ENCODE assay signal across 8 cellular contexts in genomic region chr17:64130559-64131001, GRCh38. TPM values are rescaled to one million over a fixed set of nuclear protein-coding genes. Genes with fewer than 3 reads are reported as not detected.
A peak's percentile ranks its signal among the peaks of the same experiment; 100 is the strongest.
DNase-seq lines count a peak whose midpoint lies in the region; ATAC-seq and TF ChIP-seq lines count a peak whose summit lies in the region.

No MANE protein-coding gene starts in this region.

- H3K27ac Mint-ChIP-seq in activated CD4-positive, alpha-beta memory T cell treated with anti-CD3 and anti-CD28 coated beads, Interleukin-2, amount 10 ng/mL, durations not matched to agents 7 days and 5 days, result peak overlapping the region; percentile 91

- CTCF ChIA-PET in activated CD4-positive, alpha-beta memory T cell treated with anti-CD3 and anti-CD28 coated beads, Interleukin-2, amount 10 ng/mL, durations not matched to agents 7 days and 5 days (lab: Charles Lee), result interaction anchor here (0.9 to 18.3 kb wide), 16 partner anchors 10 to 242 kb away, joined by 3 to 510 read pairs (median 9); partner anchors contain the start of genes CSHL1, GH1 and ICAM2

- H3K4me1 Mint-ChIP-seq in activated CD4-positive, alpha-beta memory T cell treated with anti-CD3 and anti-CD28 coated beads, Interleukin-2, amount 10 ng/mL, durations not matched to agents 7 days and 5 days, result peaks cover 47% of the 10 kb centered on the region

- peaks cover 28% of the 10 kb centered on the region for H3K36me3 Mint-ChIP-seq in activated CD4-positive, alpha-beta memory T cell treated with anti-CD3 and anti-CD28 coated beads, Interleukin-2, amount 10 ng/mL, durations not matched to agents 7 days and 5 days (ENCODE audit: low read depth)

- no peak for TF ChIP-seq CTCF in fibroblast of pulmonary artery (IDR thresholded peaks at IDR 0.05; ENCODE audit: low read length, missing control alignments)

- peak overlapping the region; percentile 49 for H3K4me3 ChIP-seq in fibroblast of pulmonary artery (replicated peaks; ENCODE audit: low read depth, low read length)

- H3K4me3 Mint-ChIP-seq in activated CD4-positive, alpha-beta memory T cell treated with anti-CD3 and anti-CD28 coated beads, Interleukin-2, amount 10 ng/mL, durations not matched to agents 7 days and 5 days, result peak overlapping the region; percentile 80

- ATAC-seq in HG03196 (IDR thresholded peaks at IDR 0.05; ENCODE audit: unreplicated experiment), result peak; percentile 6

- POLR2A ChIA-PET in activated CD4-positive, alpha-beta memory T cell treated with anti-CD3 and anti-CD28 coated beads, Interleukin-2, amount 10 ng/mL, durations not matched to agents 7 days and 5 days (lab: Charles Lee), result interaction anchor here (0.8 to 5.0 kb wide), 31 partner anchors 12 to 375 kb away, joined by 3 to 69 read pairs (median 7); partner anchors contain the start of genes CD79B, CEP95, DDX5 and GH1

- no peaks in the 10 kb centered on the region for H3K9me3 Mint-ChIP-seq in activated CD4-positive, alpha-beta memory T cell treated with anti-CD3 and anti-CD28 coated beads, Interleukin-2, amount 10 ng/mL, durations not matched to agents 7 days and 5 days

- DNase-seq in activated T-cell treated with anti-CD3 and anti-CD28 coated beads for 24 hours (ENCODE audit: low read depth) (peak; percentile 55), fibroblast of pulmonary artery (ENCODE audit: low read depth) (peak; percentile 85), pons (ENCODE audit: low spot score) (peak; percentile 45), NCI-H1417 (lab: John Stamatoyannopoulos, UW) (no peak), NCI-H774 (lab: John Stamatoyannopoulos, UW) (no peak)
- no peak for DNase-seq in activated T-cell treated with anti-CD3 and anti-CD28 coated beads, Interleukin-2, amount 50 U/mL, for 1 hour
- peak; percentile 63 for DNase-seq in activated CD4-positive, alpha-beta memory T cell treated with anti-CD3 and anti-CD28 coated beads, Interleukin-2, amount 10 ng/mL, durations not matched to agents 7 days and 5 days

- H3K27me3 Mint-ChIP-seq in activated CD4-positive, alpha-beta memory T cell treated with anti-CD3 and anti-CD28 coated beads, Interleukin-2, amount 10 ng/mL, durations not matched to agents 7 days and 5 days, result no peaks in the 10 kb centered on the region

RNA-seq across cellular contexts. Expression of gene ERN1, which starts 0.6 kb away (rescaled TPM):
- 100 to 1,000 TPM; 126 to 128 TPM for total RNA-seq in activated CD4-positive, alpha-beta memory T cell treated with anti-CD3 and anti-CD28 coated beads, Interleukin-2, amount 10 ng/mL, durations not matched to agents 7 days and 5 days

Comparison
In these comparisons a context has a peak if more than half of its experiments do, and no peak if none do; other contexts are left out.
1. DNase-seq: peak in activated T-cell treated with anti-CD3 and anti-CD28 coated beads for 24 hours (single experiment), activated CD4-positive, alpha-beta memory T cell treated with anti-CD3 and anti-CD28 coated beads, Interleukin-2, amount 10 ng/mL, durations not matched to agents 7 days and 5 days (single experiment), fibroblast of pulmonary artery (single experiment) and pons (single experiment); none in activated T-cell treated with anti-CD3 and anti-CD28 coated beads, Interleukin-2, amount 50 U/mL, for 1 hour (single experiment), NCI-H1417 (0 of 3) and NCI-H774 (single experiment).